Comparison of ENCODE assay signal across 16 cellular contexts in genomic region chr11:67997460-67997921, GRCh38. TPM values are rescaled to one million over a fixed set of nuclear protein-coding genes. Genes with fewer than 3 reads are reported as not detected.
A peak's percentile ranks its signal among the peaks of the same experiment; 100 is the strongest.
DNase-seq lines count a peak whose midpoint lies in the region; ATAC-seq, FAIRE-seq and TF ChIP-seq lines count a peak whose summit lies in the region.
"Had no signal": no experiment of that assay in that cellular context is flagged by ENCODE, and none has a peak within 500 bp of the region (broad histone marks: within the 10 kb centered on the region; RNA-seq: fewer than 3 reads in every experiment).

No MANE protein-coding gene starts in this region.

- H3K27ac Mint-ChIP-seq in effector memory CD8-positive, alpha-beta T cell: peak overlapping the region in 1 of 2 donors; percentile 4

- H2AFZ ChIP-seq in KMS-11 (ENCODE audit: low read depth) (no peak overlapping the region), osteoblast (ENCODE audit: low read length) (no peak overlapping the region)

- peak overlapping the region in 1 of 2 donors; percentile 7 for H3K4me3 Mint-ChIP-seq in effector memory CD8-positive, alpha-beta T cell

- no peaks in the 10 kb centered on the region for H3K27me3 Mint-ChIP-seq in effector memory CD8-positive, alpha-beta T cell

- H3K27me3 ChIP-seq in KMS-11 (ENCODE audit: insufficient read depth, low read depth) (no peaks in the 10 kb centered on the region), osteoblast (ENCODE audit: insufficient read depth, low read length) (no peaks in the 10 kb centered on the region), gastroesophageal sphincter (no peaks in the 10 kb centered on the region)
- H3K27me3 ChIP-seq: BLaER1 treated with 17β-estradiol and CSF1 and Interleukin-3, amounts not matched to agents 10 nM and 100 nM; thyroid gland had no signal

- H3K9me3 ChIP-seq in osteoblast (ENCODE audit: low read depth, low read length): no peaks in the 10 kb centered on the region
- H3K9me3 ChIP-seq in gastroesophageal sphincter: no peaks in the 10 kb centered on the region
- H3K9me3 ChIP-seq: BLaER1 treated with 17β-estradiol and CSF1 and Interleukin-3, amounts not matched to agents 10 nM and 100 nM; thyroid gland had no signal

- peaks cover 3% of the 10 kb centered on the region for H3K36me3 Mint-ChIP-seq in effector memory CD8-positive, alpha-beta T cell (ENCODE audit: insufficient read depth)

- H4K20me1 ChIP-seq in KMS-11 (ENCODE audit: insufficient read depth): no peaks in the 10 kb centered on the region
- H4K20me1 ChIP-seq in osteoblast (ENCODE audit: insufficient read depth, low read length): no peaks in the 10 kb centered on the region

- ATAC-seq in effector memory CD8-positive, alpha-beta T cell (replicated peaks): peak; percentile 22
- ATAC-seq in HG03565 (IDR thresholded peaks at IDR 0.05; ENCODE audit: unreplicated experiment) (no peak), GM21447 (IDR thresholded peaks at IDR 0.05; ENCODE audit: unreplicated experiment) (no peak), gastroesophageal sphincter (no peak)

- TF ChIP-seq CTCF in GM12865 (IDR thresholded peaks at IDR 0.05; ENCODE audit: insufficient read depth, low read depth, low read length, missing control alignments) (no peak), KMS-11 (conservative IDR thresholded peaks at IDR 0.05; ENCODE audit: low read depth, low read length) (no peak), osteoblast (IDR thresholded peaks at IDR 0.05; ENCODE audit: extremely low read depth, low read depth, low read length) (no peak), gastroesophageal sphincter (IDR thresholded peaks at IDR 0.05) (no peak)

- H3K9me3 Mint-ChIP-seq in effector memory CD8-positive, alpha-beta T cell: no peaks in the 10 kb centered on the region

- peaks cover 81% of the 10 kb centered on the region for H3K4me1 ChIP-seq in KMS-11 (ENCODE audit: low read depth, poor library complexity, severe bottlenecking)
- no peaks in the 10 kb centered on the region for H3K4me1 ChIP-seq in osteoblast (ENCODE audit: insufficient read depth, low read length)
- H3K4me1 ChIP-seq in gastroesophageal sphincter: peaks cover 0 to under 1% (median 0%) of the 10 kb centered on the region in 3 donors
- H3K4me1 ChIP-seq: thyroid gland had no signal

- H3K36me3 ChIP-seq in KMS-11 (ENCODE audit: insufficient read depth) (no peaks in the 10 kb centered on the region), osteoblast (ENCODE audit: insufficient read depth, low read length) (no peaks in the 10 kb centered on the region), gastroesophageal sphincter (peaks cover 0 to 16% of the 10 kb centered on the region in 2 donors)
- H3K36me3 ChIP-seq: thyroid gland had no signal

- TF ChIP-seq POLR2A in H54 (IDR thresholded peaks at IDR 0.05; ENCODE audit: low read depth, low read length) (no peak), gastroesophageal sphincter (IDR thresholded peaks at IDR 0.05) (no peak)

- H3K27ac ChIP-seq in KMS-11: peak overlapping the region; percentile 58; the same call in 1 of the 2 replicates
- H3K27ac ChIP-seq in osteoblast (ENCODE audit: low read depth, low read length): no peak overlapping the region
- no peak overlapping the region for H3K27ac ChIP-seq in gastroesophageal sphincter
- H3K27ac ChIP-seq: thyroid gland had no signal

- no peaks in the 10 kb centered on the region for H3K79me2 ChIP-seq in KMS-11 (ENCODE audit: insufficient read depth, low read depth)
- H3K79me2 ChIP-seq in osteoblast (ENCODE audit: insufficient read depth, low read length): no peaks in the 10 kb centered on the region

- FAIRE-seq in H54 (lab: Jason Lieb, UNC): no peak

- no peak for TF ChIP-seq EP300 in gastroesophageal sphincter (IDR thresholded peaks at IDR 0.05)

- peaks cover 23 to 30% of the 10 kb centered on the region in 2 donors for H3K4me1 Mint-ChIP-seq in effector memory CD8-positive, alpha-beta T cell (ENCODE audit: low read depth in 2 of 2)

- H3K4me3 ChIP-seq in GM12865 (ENCODE audit: low read depth, low read length) (no peak overlapping the region), KMS-11 (IDR thresholded peaks at IDR 0.05; ENCODE audit: insufficient read depth, low read depth, low read length) (no peak overlapping the region), osteoblast (ENCODE audit: insufficient read depth, low read length) (no peak overlapping the region), gastroesophageal sphincter (no peak overlapping the region)
- H3K4me3 ChIP-seq: BLaER1 treated with 17β-estradiol and CSF1 and Interleukin-3, amounts not matched to agents 10 nM and 100 nM; thyroid gland had no signal

- peak; percentile 2 for DNase-seq in GM12865 (ENCODE audit: low read depth)
- no peak for DNase-seq in effector memory CD8-positive, alpha-beta T cell
- peak; percentile 25 for DNase-seq in osteoblast (ENCODE audit: insufficient read length, low spot score, missing footprints)
- no peak for DNase-seq in H54 (ENCODE audit: insufficient read length, low spot score)
- DNase-seq: activated CD4-positive, alpha-beta T cell treated with anti-CD3 and anti-CD28 coated beads, Interleukin-2, amount 50 U/mL, for 4 hours; midbrain; NCI-H146; NCI-H524; stimulated activated CD4-positive, alpha-beta T cell treated with anti-CD3 and anti-CD28 coated beads, Interleukin-12 subunit alpha, Interleukin-12 subunit beta, amount 100 ng/mL, for 4 hours had no signal

- 89 to 98% methylated on average over 7 to 8 of the region's 29 CpGs for WGBS in gastroesophageal sphincter (ENCODE audit: low coverage in 1 of 2), 2 donors

- H3K4me2 ChIP-seq in KMS-11 (peak overlapping the region; percentile 56; the same call in 1 of the 2 replicates), osteoblast (ENCODE audit: insufficient read depth, low read length) (no peak overlapping the region)

- H3K9ac ChIP-seq in KMS-11: no peak overlapping the region

RNA-seq across cellular contexts. Expression of gene UNC93B1, which starts 6.4 kb away (rescaled TPM):
- total RNA-seq in osteoblast: 36.5 and 39.8 TPM in 2 replicates
- 10 to 100 TPM; 12.6 to 33.0 (median 26.1) TPM for total RNA-seq in gastroesophageal sphincter

RNA-seq across cellular contexts. Expression of gene ALDH3B1, which starts 12.6 kb away (rescaled TPM):
- total RNA-seq in osteoblast (59.5 and 63.0 TPM in 2 replicates), gastroesophageal sphincter (10 to 100 TPM in 2 of 4 donors, 1 to 10 TPM in 2; 6.4 to 15.1 (median 11.2) TPM)
- total RNA-seq: T-helper 2 cell treated with Interferon-gamma antibody and Interleukin-4, amounts not matched to agents 100 ng/mL and 5 ng/mL, for 36 hours had no signal

RNA-seq across cellular contexts. Expression of gene NDUFS8, which starts 33.0 kb away (rescaled TPM):
- 60.7 and 73.1 TPM in 2 replicates for total RNA-seq in osteoblast
- total RNA-seq in gastroesophageal sphincter: 100 to 1,000 TPM; 145 to 203 (median 159) TPM

RNA-seq across cellular contexts. Expression of gene TCIRG1, which starts 41.3 kb away (rescaled TPM):
- total RNA-seq in osteoblast: 85.4 and 87.5 TPM in 2 replicates
- total RNA-seq in gastroesophageal sphincter: 100 to 1,000 TPM in 1 of 4 donors, 10 to 100 TPM in 3; 44.5 to 140 (median 81.2) TPM

Comparison
In these comparisons a context has a peak if more than half of its experiments do, and no peak if none do; other contexts are left out.
1. DNase-seq: peak in GM12865 (single experiment) and osteoblast (single experiment); none in effector memory CD8-positive, alpha-beta T cell (0 of 3) and H54 (single experiment).